In the genomic region with DNA sequence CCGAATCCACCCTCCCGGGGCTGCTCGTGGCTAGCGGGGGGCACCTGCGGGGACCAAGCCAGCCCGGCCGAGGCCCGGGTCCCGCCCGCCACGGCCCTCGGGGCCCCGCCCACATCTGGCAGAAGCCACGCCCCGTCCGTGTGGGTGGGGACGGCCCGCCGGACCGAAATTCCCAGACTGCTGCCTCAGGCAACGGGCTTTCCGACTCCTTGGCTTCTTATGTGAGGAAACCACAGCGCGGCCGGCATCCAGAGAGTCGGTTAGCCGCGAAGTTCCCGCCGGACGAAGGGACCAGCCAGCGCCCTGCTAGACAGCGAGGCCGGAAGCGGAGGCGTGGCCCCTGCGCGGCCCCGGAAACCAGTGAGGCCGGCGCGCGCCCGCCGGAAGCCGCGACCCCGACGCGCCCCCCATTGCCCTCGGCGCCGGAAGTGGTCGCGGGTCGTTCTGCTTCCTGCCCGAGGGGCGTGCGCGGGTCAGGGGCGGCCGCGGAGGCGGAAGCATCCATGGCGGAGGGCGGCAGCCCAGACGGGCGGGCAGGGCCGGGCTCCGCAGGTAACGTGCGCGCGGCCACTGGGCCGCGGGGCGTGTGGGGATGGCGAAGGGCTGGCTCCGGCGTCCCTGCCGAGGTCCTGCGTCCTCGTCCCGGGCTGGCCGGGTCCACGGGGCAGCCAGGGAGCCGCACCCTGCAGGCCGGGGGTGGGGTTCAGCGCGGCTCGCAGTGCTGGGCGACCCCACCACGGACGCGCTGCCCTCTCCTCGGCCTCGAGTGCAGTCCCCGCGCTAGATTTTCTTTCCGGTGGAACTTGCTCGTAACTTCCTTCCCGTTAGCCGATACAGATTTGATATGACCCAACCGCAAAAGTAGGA, we compare ENCODE assay signal across 8 cellular contexts. TPM values are rescaled to one million over a fixed set of nuclear protein-coding genes. Genes with fewer than 3 reads are reported as not detected.
DNase-seq lines count a peak whose midpoint lies in the region; ATAC-seq, FAIRE-seq and TF ChIP-seq lines count a peak whose summit lies in the region.

A gene with protein sequence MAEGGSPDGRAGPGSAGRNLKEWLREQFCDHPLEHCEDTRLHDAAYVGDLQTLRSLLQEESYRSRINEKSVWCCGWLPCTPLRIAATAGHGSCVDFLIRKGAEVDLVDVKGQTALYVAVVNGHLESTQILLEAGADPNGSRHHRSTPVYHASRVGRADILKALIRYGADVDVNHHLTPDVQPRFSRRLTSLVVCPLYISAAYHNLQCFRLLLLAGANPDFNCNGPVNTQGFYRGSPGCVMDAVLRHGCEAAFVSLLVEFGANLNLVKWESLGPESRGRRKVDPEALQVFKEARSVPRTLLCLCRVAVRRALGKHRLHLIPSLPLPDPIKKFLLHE (plus strand): TSS at position 360 of the 867 bp plus-strand sequence. CDS start 144 bp downstream, at position 504.

- DNase-seq in 8988T (peak; percentile 88), GM18507 (ENCODE audit: extremely low spot score, insufficient read length, low read depth) (peak; percentile 81), NCI-H2171 (lab: John Stamatoyannopoulos, UW) (peak; percentile 49), activated B cell treated with CpG ODN at 0.5 μM for 24 hours (peak; percentile 84), caudate nucleus (lab: John Stamatoyannopoulos, UW) (peak in 54 of 61 donors; percentile 27 to 89 (median 64)), keratinocyte (ENCODE audit: low read depth, low spot score) (peak; percentile 41)
- peak; percentile 86 for DNase-seq in stimulated activated CD4-positive, alpha-beta T cell treated with anti-CD3 and anti-CD28 coated beads, Interleukin-15, amount 100 ng/mL, for 24 hours

- H3K36me3 Mint-ChIP-seq in activated B cell treated with CpG ODN at 0.5 μM for 24 hours (ENCODE audit: low read depth) = peaks cover 21% of the 10 kb centered on the region

- peaks cover 2 to 3% of the 10 kb centered on the region in 2 experiments for H3K36me3 ChIP-seq in keratinocyte (ENCODE audit: control insufficient read depth in 2 of 2, extremely low read depth in 1 of 2, insufficient read depth in 2 of 2, low read length in 2 of 2)

- peak within 1 kb of the TSS; percentile 89 for H3K9ac ChIP-seq in keratinocyte (ENCODE audit: control insufficient read depth, extremely low read depth, insufficient read depth, low read length)

- CTCF ChIA-PET in activated B cell treated with CpG ODN at 0.5 μM for 24 hours (lab: Charles Lee) = no interaction called here

- peak within 1 kb of the TSS; percentile 94 for H3K27ac Mint-ChIP-seq in activated B cell treated with CpG ODN at 0.5 μM for 24 hours

- dilution Hi-C loops in keratinocyte (cut with MboI; ENCODE audit: extremely low pct_ligation_motif_present, low sequenced_read_pairs) = no loop called here

- H3K4me2 ChIP-seq in keratinocyte (ENCODE audit: control insufficient read depth, extremely low read depth, insufficient read depth, low read depth, low read length) = peak within 1 kb of the TSS; percentile 96

- H3K27me3 ChIP-seq in keratinocyte (ENCODE audit: control insufficient read depth, extremely low read depth, insufficient read depth, low read length) = no peaks in the 10 kb centered on the region

- no peaks in the 10 kb centered on the region for H3K9me1 ChIP-seq in keratinocyte (ENCODE audit: control insufficient read depth, extremely low read depth, insufficient read depth, low read length)

- no peaks in the 10 kb centered on the region for H3K27me3 Mint-ChIP-seq in activated B cell treated with CpG ODN at 0.5 μM for 24 hours

- peaks cover 45% of the 10 kb centered on the region for H3K79me2 ChIP-seq in keratinocyte (ENCODE audit: control insufficient read depth, insufficient read depth, low read length)

- peak within 1 kb of the TSS; percentile 85 for H2AFZ ChIP-seq in keratinocyte (ENCODE audit: control insufficient read depth, low read length)

- peaks cover 39% of the 10 kb centered on the region for H3K4me1 Mint-ChIP-seq in activated B cell treated with CpG ODN at 0.5 μM for 24 hours

- no peaks in the 10 kb centered on the region for H4K20me1 ChIP-seq in keratinocyte (ENCODE audit: control insufficient read depth, extremely low read depth, insufficient read depth, low read length)

- H3K9me3 ChIP-seq in keratinocyte (ENCODE audit: control insufficient read depth, low read depth, low read length) = no peaks in the 10 kb centered on the region

- intact Hi-C loops in activated B cell treated with CpG ODN at 0.5 μM for 24 hours (cut with micrococcal nuclease) = loop anchor here (1.0 to 10.0 kb wide), 6 partner anchors 56 to 1342 kb away; a partner anchor contains a TSS

- FAIRE-seq in GM18507 (lab: Jason Lieb, UNC) (peak; percentile 84), keratinocyte (lab: Jason Lieb, UNC) (no peak)

- H3K4me3 Mint-ChIP-seq in activated B cell treated with CpG ODN at 0.5 μM for 24 hours = peak within 1 kb of the TSS; percentile 92

- TF ChIP-seq CTCF in activated B cell treated with CpG ODN at 0.5 μM for 24 hours (IDR thresholded peaks at IDR 0.05) = no peak
- no peak for TF ChIP-seq CTCF in keratinocyte (optimal IDR thresholded peaks at IDR 0.05 in 1 of 3, IDR thresholded peaks at IDR 0.05 in 1 of 3, conservative IDR thresholded peaks at IDR 0.05 in 1 of 3; ENCODE audit: extremely low read depth in 1 of 3, insufficient read depth in 2 of 3, low read length in 3 of 3)

- POLR2A ChIA-PET in activated B cell treated with CpG ODN at 0.5 μM for 24 hours (lab: Charles Lee) = interaction anchor here (0.6 kb wide), 1 partner anchor 17 kb away, joined by 4 read pairs; no protein-coding TSS in a partner anchor

- peak within 1 kb of the TSS; percentile 94 for H3K27ac ChIP-seq in caudate nucleus (ENCODE audit: low read depth, low read length)
- peak within 1 kb of the TSS; percentile 79 for H3K27ac ChIP-seq in keratinocyte (ENCODE audit: control insufficient read depth, insufficient read depth, low read length)

- H3K9me3 Mint-ChIP-seq in activated B cell treated with CpG ODN at 0.5 μM for 24 hours = no peaks in the 10 kb centered on the region

- H3K4me1 ChIP-seq in keratinocyte (ENCODE audit: control insufficient read depth, extremely low read depth, insufficient read depth, low read length) = peaks cover 14% of the 10 kb centered on the region

- peak; percentile 71 for ATAC-seq in HG02973 (IDR thresholded peaks at IDR 0.05; ENCODE audit: unreplicated experiment)
- ATAC-seq in activated B cell treated with CpG ODN at 0.5 μM for 24 hours (ENCODE audit: low read depth) = peak; percentile 86

- H3K4me3 ChIP-seq in keratinocyte (ENCODE audit: control insufficient read depth in 2 of 3, extremely low read depth in 1 of 3, insufficient read depth in 2 of 3, low read depth in 1 of 3, low read length in 3 of 3) = peak within 1 kb of the TSS; percentile 68 to 85 (median 71)

RNA-seq across cellular contexts. Expression of the gene that starts here (rescaled TPM):
- total RNA-seq in activated B cell treated with CpG ODN at 0.5 μM for 24 hours = 44.5 and 49.8 TPM in 2 replicates
- polyA plus RNA-seq in keratinocyte = 11.8 to 16.7 TPM (median 13.0 TPM) in 3 replicates
- 7.1 TPM for polyA plus RNA-seq in keratinocyte (2011; ENCODE audit: low read depth)
- 7.7 and 15.3 TPM in 2 replicates for polyA plus RNA-seq in keratinocyte (2011; cell fraction: cytosol; rRNA removed)
- 26.1 and 32.2 TPM in 2 replicates for polyA plus RNA-seq in keratinocyte (2011; cell fraction: nucleus; rRNA removed)
- 10.8 and 18.4 TPM in 2 replicates for polyA plus RNA-seq in keratinocyte (2012; ENCODE audit: low replicate concordance)
- 7.2 to 27.3 TPM (median 11.8 TPM) in 3 replicates for polyA minus RNA-seq in keratinocyte
- polyA minus RNA-seq in keratinocyte (2011; cell fraction: cytosol; rRNA and poly(A)+ RNA removed) = 11.5 TPM
- polyA minus RNA-seq in keratinocyte (2011; cell fraction: nucleus; rRNA and poly(A)+ RNA removed) = 8.8 and 12.2 TPM in 2 replicates

Comparison
In these comparisons a context has a peak if more than half of its experiments do, and no peak if none do; other contexts are left out.
1. Peak in every context shown above with its lines: DNase-seq, ATAC-seq, H3K4me3 ChIP-seq and H3K27ac ChIP-seq.